ENCODE assay signal across 8 cellular contexts in the genomic region with DNA sequence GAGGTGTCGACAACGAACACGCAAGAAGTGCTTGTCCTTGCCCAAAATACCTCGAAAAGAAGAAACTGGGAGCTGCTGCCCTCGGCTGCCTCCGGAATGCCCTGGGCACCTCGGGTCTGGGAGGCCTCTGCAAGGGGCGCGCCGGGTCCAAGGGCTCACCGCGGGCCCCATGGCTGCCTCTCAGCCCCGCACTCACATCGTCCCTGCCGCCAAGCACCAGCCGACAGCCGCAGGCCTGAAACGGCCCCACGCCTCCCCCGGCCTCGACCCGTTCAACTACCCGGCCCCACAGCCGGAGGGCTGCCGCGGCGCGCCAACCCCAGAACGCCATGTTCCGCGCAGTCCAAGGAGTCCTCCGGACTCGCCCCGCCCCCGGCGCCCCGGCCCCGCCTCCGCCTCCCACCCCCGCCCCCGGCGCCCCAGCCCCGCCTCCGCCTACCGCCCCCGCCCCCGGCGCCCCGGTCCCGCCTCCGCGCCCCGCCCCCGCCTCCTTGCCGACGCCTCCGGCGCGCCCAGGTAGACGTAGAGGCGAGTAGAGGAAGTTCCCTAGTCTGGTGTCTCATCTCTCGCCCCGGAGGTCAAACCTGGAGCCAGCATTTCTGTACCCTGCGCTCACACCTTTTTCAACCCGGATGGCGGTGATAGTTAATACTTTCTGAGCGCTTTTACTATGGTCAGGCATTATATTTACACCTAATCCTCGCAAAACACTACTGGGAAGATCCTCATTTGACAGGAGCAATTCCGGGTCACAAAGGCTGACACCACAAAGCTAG. TPM values are rescaled to one million over a fixed set of nuclear protein-coding genes. Genes with fewer than 3 reads are reported as not detected.
A peak's percentile ranks its signal among the peaks of the same experiment; 100 is the strongest.
DNase-seq lines count a peak whose midpoint lies in the region; ATAC-seq, FAIRE-seq and TF ChIP-seq lines count a peak whose summit lies in the region.

A gene (minus strand): TSS at position 345 of the 776 bp plus-strand sequence. CDS start 14 bp downstream, at position 331.

- H3K9me3 ChIP-seq in kidney (ENCODE audit: control insufficient read depth in 1 of 2, low read length in 2 of 2) = no peaks in the 10 kb centered on the region

- no peak for FAIRE-seq in kidney (lab: Jason Lieb, UNC)

- DNase-seq in AG08396 (ENCODE audit: low spot score) (peak; percentile 98), NCI-H226 (peak; percentile 66), cerebellar cortex (ENCODE audit: low spot score) (peak; percentile 86), kidney (peak; percentile 94)
- DNase-seq in activated CD4-positive, CD25-positive, alpha-beta regulatory T cell treated with anti-CD3 and anti-CD28 coated beads, Interleukin-2, amount 50 U/mL, for 72 hours = peak; percentile 78
- peak; percentile 83 for DNase-seq in stimulated activated CD4-positive, alpha-beta T cell treated with anti-CD3 and anti-CD28 coated beads, Interleukin-15, amount 100 ng/mL, for 24 hours

- no peak for TF ChIP-seq CTCF in kidney (IDR thresholded peaks at IDR 0.05; ENCODE audit: borderline replicate concordance, extremely low read depth, insufficient read depth)

- no peaks in the 10 kb centered on the region for H3K36me3 ChIP-seq in kidney (ENCODE audit: control insufficient read depth in 1 of 2, insufficient read depth in 2 of 2, low read length in 2 of 2)

- peak within 1 kb of the TSS; percentile 90 to 98 for H3K27ac ChIP-seq in kidney (ENCODE audit: low read depth in 2 of 2, low read length in 2 of 2)

- H3K4me1 ChIP-seq in kidney (ENCODE audit: control insufficient read depth in 1 of 2, insufficient read depth in 1 of 2, low read depth in 1 of 2, low read length in 2 of 2) = peaks cover 12 to 19% of the 10 kb centered on the region in 2 donors

- ATAC-seq in GM18907 (IDR thresholded peaks at IDR 0.05; ENCODE audit: unreplicated experiment) (peak; percentile 71), HG03135 (IDR thresholded peaks at IDR 0.05; ENCODE audit: unreplicated experiment) (peak; percentile 73)

- intact Hi-C loops in kidney (cut with DNase I) = no loop called here

- peak within 1 kb of the TSS; percentile 97 to 99 for H3K4me3 ChIP-seq in kidney (ENCODE audit: low read length in 2 of 2)

- H3K9ac ChIP-seq in kidney (ENCODE audit: low read length in 2 of 2) = peak within 1 kb of the TSS; percentile 71 to 97

RNA-seq across cellular contexts. Expression of the gene that starts here (rescaled TPM):
- total RNA-seq in kidney = 28.3 TPM
- polyA plus RNA-seq in kidney (ENCODE audit: insufficient read depth, low read depth, low replicate concordance) = 28.7 TPM

Comparison
In these comparisons a context has a peak if more than half of its experiments do, and no peak if none do; other contexts are left out.
1. Peak in every context shown above with its lines: DNase-seq, ATAC-seq, H3K4me3 ChIP-seq and H3K27ac ChIP-seq.